In genomic region chr11:123527947-123528346, GRCh38 we compare ENCODE assay signal across 24 cellular contexts.
"Had no signal": no experiment of that assay in that cellular context is flagged by ENCODE, and none has a peak within 500 bp of the region (broad histone marks: within the 10 kb centered on the region; RNA-seq: fewer than 3 reads in every experiment).

No MANE protein-coding gene starts in this region.

- H3K27me3 ChIP-seq: pancreas, testis, thyroid gland, transverse colon had no signal

- H3K4me1 ChIP-seq: pancreas, prostate gland, transverse colon, upper lobe of right lung had no signal

- ATAC-seq: natural killer cell; pancreas; right cardiac atrium; sciatic nerve; stimulated activated naive B cell treated with anti-CD40 and anti-IgM and Interleukin-4, amounts not matched to agents 10 μg/mL and 1 μg/mL and 100 μg/mL, for 72 hours; stimulated activated naive CD8-positive, alpha-beta T cell treated with anti-CD3 and anti-CD28 coated beads, Interleukin-15, Interleukin-2, amounts not matched to agents 100 U/mL and 50 U/mL, for 24 hours; upper lobe of right lung had no signal

- H3K4me3 ChIP-seq: left ventricle myocardium inferior, lung, pancreas, prostate gland, skin epidermis, stomach, testis, thyroid gland, transverse colon, upper lobe of right lung had no signal

- H3K36me3 ChIP-seq: left ventricle myocardium inferior, pancreas, prostate gland, stomach, thyroid gland, transverse colon, upper lobe of right lung had no signal

- H3K9me3 ChIP-seq: left ventricle myocardium inferior, pancreas, prostate gland, stomach, testis, thyroid gland, transverse colon, upper lobe of right lung had no signal

- DNase-seq: hippocampal formation; left ventricle myocardium inferior; mesendoderm; naive B cell; natural killer cell; nephron progenitor cell; pancreas; retina; right cardiac atrium; stimulated activated CD4-positive, alpha-beta T cell treated with anti-CD3 and anti-CD28 coated beads, Interleukin-12 subunit alpha, Interleukin-12 subunit beta, amount 100 ng/mL, for 4 hours; stimulated activated CD4-positive, alpha-beta T cell treated with anti-CD3 and anti-CD28 coated beads, Interleukin-15, amount 100 ng/mL, for 24 hours; stimulated activated CD4-positive, alpha-beta T cell treated with anti-CD3 and anti-CD28 coated beads, Interleukin-2, amount 100 ng/mL, for 24 hours; stimulated activated CD4-positive, alpha-beta T cell treated with anti-CD3 and anti-CD28 coated beads, Interleukin-4, amount 100 ng/mL, for 1 hour; stimulated activated naive B cell treated with anti-CD40 and anti-IgM and Interleukin-4, amounts not matched to agents 10 μg/mL and 1 μg/mL and 100 μg/mL, for 72 hours; stimulated activated naive CD8-positive, alpha-beta T cell treated with anti-CD3 and anti-CD28 coated beads, Interleukin-15, Interleukin-2, amounts not matched to agents 100 U/mL and 50 U/mL, for 24 hours; stomach; testis; thyroid gland; transverse colon; upper lobe of right lung had no signal

- H3K27ac ChIP-seq: left ventricle myocardium inferior, pancreas, prostate gland, skin epidermis, stomach, testis, thyroid gland, transverse colon, upper lobe of right lung had no signal
